Comparison of ENCODE assay signal across 8 cellular contexts in the genomic region with DNA sequence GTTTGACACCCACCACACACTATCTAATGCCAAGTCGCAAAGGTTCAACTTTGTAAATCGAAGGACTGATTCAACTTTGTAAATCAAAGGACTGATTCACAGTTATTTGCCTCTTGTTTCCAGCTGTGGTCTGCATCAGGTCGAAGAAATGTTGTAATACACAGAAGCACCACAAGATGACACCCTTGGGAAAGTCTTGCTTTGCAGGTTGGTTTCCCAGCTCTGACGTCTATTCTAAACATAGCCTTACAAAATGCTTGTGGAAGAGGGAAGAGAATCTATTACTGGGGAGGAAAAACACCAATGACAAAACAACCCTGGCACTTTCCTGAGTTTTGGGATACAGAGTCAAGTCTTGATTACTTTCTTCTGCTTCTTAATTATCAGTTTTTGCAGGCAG. TPM values are rescaled to one million over a fixed set of nuclear protein-coding genes. Genes with fewer than 3 reads are reported as not detected.
DNase-seq lines count a peak whose midpoint lies in the region; ATAC-seq and TF ChIP-seq lines count a peak whose summit lies in the region.

No MANE protein-coding gene starts in this region.

- H3K27ac ChIP-seq in CD4-positive, alpha-beta memory T cell (ENCODE audit: low read depth, low read length) = no peak overlapping the region
- H3K27ac ChIP-seq in PC-3 (ENCODE audit: low read length) = no peak overlapping the region

- TF ChIP-seq CTCF in PC-3 (conservative IDR thresholded peaks at IDR 0.05; ENCODE audit: low read depth, low read length) = peak; percentile 87

- intact Hi-C loops in CD4-positive, alpha-beta memory T cell (cut with micrococcal nuclease) = loop anchor here (1.0 kb wide), 3 partner anchors 70 to 104 kb away; a partner anchor contains a TSS
- intact Hi-C loops in PC-3 (cut with micrococcal nuclease) (loop anchor here (1.0 to 2.0 kb wide), 3 partner anchors 99 to 137 kb away; no protein-coding TSS in a partner anchor), head of caudate nucleus (cut with DNase I) (loop anchor here (10.0 kb wide), 1 partner anchor 99 kb away; no protein-coding TSS in a partner anchor)

- H2AFZ ChIP-seq in PC-3 (ENCODE audit: low read length) = no peak overlapping the region

- no peaks in the 10 kb centered on the region for H3K4me1 ChIP-seq in CD4-positive, alpha-beta memory T cell (ENCODE audit: insufficient read depth, low read length)
- H3K4me1 ChIP-seq in PC-3 (ENCODE audit: insufficient read depth, low read length) = no peaks in the 10 kb centered on the region

- H3K27me3 Mint-ChIP-seq in CD4-positive, alpha-beta memory T cell = peaks cover 5 to 7% of the 10 kb centered on the region in 2 donors
- peaks cover 1% of the 10 kb centered on the region for H3K27me3 Mint-ChIP-seq in activated naive CD8-positive, alpha-beta T cell treated with anti-CD3 and anti-CD28 coated beads, Interleukin-2, amount 50 U/mL, for 24 hours

- DNase-seq in CD4-positive, alpha-beta memory T cell = peak; percentile 56 to 64 (median 60)
- DNase-seq in KG1 (lab: John Stamatoyannopoulos, UW) (peak; percentile 4), PC-3 (peak; percentile 85), head of caudate nucleus (peak in 29 of 42 donors; percentile 4 to 78 (median 40)), putamen (ENCODE audit: low spot score) (peak; percentile 58), cortex of kidney (lab: John Stamatoyannopoulos, UW) (no peak)
- peak; percentile 34 for DNase-seq in activated naive CD8-positive, alpha-beta T cell treated with anti-CD3 and anti-CD28 coated beads, Interleukin-2, amount 50 U/mL, for 24 hours

- no peak overlapping the region for H3K4me2 ChIP-seq in PC-3 (ENCODE audit: low read length)

- H3K4me1 Mint-ChIP-seq in CD4-positive, alpha-beta memory T cell = peaks cover 0 to 6% (median 2%) of the 10 kb centered on the region in 4 donors
- peaks cover 4% of the 10 kb centered on the region for H3K4me1 Mint-ChIP-seq in activated naive CD8-positive, alpha-beta T cell treated with anti-CD3 and anti-CD28 coated beads, Interleukin-2, amount 50 U/mL, for 24 hours

- POLR2A ChIA-PET in CD4-positive, alpha-beta memory T cell (lab: Charles Lee; ENCODE audit: partially characterized antibody) = interaction anchor here (0.9 to 2.7 kb wide), 4 partner anchors 70 to 102 kb away, joined by 4 to 24 read pairs (median 5); a partner anchor contains a TSS
- POLR2A ChIA-PET in PC-3 (lab: Charles Lee; ENCODE audit: unreplicated experiment) = no interaction called here

- H3K27me3 ChIP-seq in CD4-positive, alpha-beta memory T cell (ENCODE audit: insufficient read depth, low read length) = no peaks in the 10 kb centered on the region
- H3K27me3 ChIP-seq in PC-3 (ENCODE audit: low read length) = 0 out of 2 replicates have a peak, but pooled peaks cover 14% of the 10 kb centered on the region

- H3K27ac Mint-ChIP-seq in CD4-positive, alpha-beta memory T cell = peak overlapping the region in 1 of 7 donors; percentile 51
- H3K27ac Mint-ChIP-seq in activated naive CD8-positive, alpha-beta T cell treated with anti-CD3 and anti-CD28 coated beads, Interleukin-2, amount 50 U/mL, for 24 hours = no peak overlapping the region

- H3K4me3 ChIP-seq in CD4-positive, alpha-beta memory T cell (ENCODE audit: low read length in 2 of 2) = no peak overlapping the region
- no peak overlapping the region for H3K4me3 ChIP-seq in PC-3 (ENCODE audit: low read length)

- no peaks in the 10 kb centered on the region for H3K36me3 Mint-ChIP-seq in CD4-positive, alpha-beta memory T cell
- no peaks in the 10 kb centered on the region for H3K36me3 Mint-ChIP-seq in activated naive CD8-positive, alpha-beta T cell treated with anti-CD3 and anti-CD28 coated beads, Interleukin-2, amount 50 U/mL, for 24 hours (ENCODE audit: low read depth)

- H3K9me3 ChIP-seq in CD4-positive, alpha-beta memory T cell (ENCODE audit: control insufficient read depth in 1 of 2, low read length in 2 of 2) = no peaks in the 10 kb centered on the region
- no peaks in the 10 kb centered on the region for H3K9me3 ChIP-seq in PC-3 (ENCODE audit: low read length)

- no peaks in the 10 kb centered on the region for H3K9me2 ChIP-seq in PC-3 (replicated peaks; ENCODE audit: low read length)

- no peaks in the 10 kb centered on the region for H3K79me2 ChIP-seq in PC-3 (ENCODE audit: low read length)

- BruUV-seq in PC-3 (replicated peaks; lab: Mats Ljungman, UMichigan) = no TSS peak

- no peaks in the 10 kb centered on the region for H3K36me3 ChIP-seq in CD4-positive, alpha-beta memory T cell (ENCODE audit: insufficient read depth, low read length)
- no peaks in the 10 kb centered on the region for H3K36me3 ChIP-seq in PC-3 (ENCODE audit: low read depth, low read length)

- no peak overlapping the region for H3K9ac ChIP-seq in PC-3 (ENCODE audit: low read length)

- CTCF ChIA-PET in CD4-positive, alpha-beta memory T cell (lab: Charles Lee; ENCODE audit: partially characterized antibody) = interaction anchor here (0.5 to 9.3 kb wide), 23 partner anchors 8 to 164 kb away, joined by 3 to 319 read pairs (median 5); a partner anchor contains a TSS
- CTCF ChIA-PET in PC-3 (lab: Charles Lee) = interaction anchor here (0.6 to 1.7 kb wide), 3 partner anchors 103 to 418 kb away, joined by 3 to 27 read pairs (median 6); no protein-coding TSS in a partner anchor

- H3K9me3 Mint-ChIP-seq in CD4-positive, alpha-beta memory T cell = no peaks in the 10 kb centered on the region
- H3K9me3 Mint-ChIP-seq in activated naive CD8-positive, alpha-beta T cell treated with anti-CD3 and anti-CD28 coated beads, Interleukin-2, amount 50 U/mL, for 24 hours = no peaks in the 10 kb centered on the region

- H4K20me1 ChIP-seq in PC-3 (ENCODE audit: low read length) = no peaks in the 10 kb centered on the region

- H3K4me3 Mint-ChIP-seq in CD4-positive, alpha-beta memory T cell = no peak overlapping the region
- H3K4me3 Mint-ChIP-seq in activated naive CD8-positive, alpha-beta T cell treated with anti-CD3 and anti-CD28 coated beads, Interleukin-2, amount 50 U/mL, for 24 hours = no peak overlapping the region

- no peaks in the 10 kb centered on the region for H3F3A ChIP-seq in PC-3 (ENCODE audit: low read length, unreplicated experiment)

- ATAC-seq in GM18870 (IDR thresholded peaks at IDR 0.05; ENCODE audit: unreplicated experiment) = peak; percentile 77
- ATAC-seq in PC-3 = peak; percentile 84
- no peak for ATAC-seq in activated naive CD8-positive, alpha-beta T cell treated with anti-CD3 and anti-CD28 coated beads, Interleukin-2, amount 50 U/mL, for 24 hours

RNA-seq across cellular contexts. Expression of a gene that starts 35.3 kb away (rescaled TPM):
- not detected for total RNA-seq in CD4-positive, alpha-beta memory T cell
- not detected for polyA plus RNA-seq in CD4-positive, alpha-beta memory T cell
- not detected in 2 replicates for total RNA-seq in PC-3 (2014; rRNA removed)
